Comparison of ENCODE assay signal across 13 cellular contexts in the genomic region with DNA sequence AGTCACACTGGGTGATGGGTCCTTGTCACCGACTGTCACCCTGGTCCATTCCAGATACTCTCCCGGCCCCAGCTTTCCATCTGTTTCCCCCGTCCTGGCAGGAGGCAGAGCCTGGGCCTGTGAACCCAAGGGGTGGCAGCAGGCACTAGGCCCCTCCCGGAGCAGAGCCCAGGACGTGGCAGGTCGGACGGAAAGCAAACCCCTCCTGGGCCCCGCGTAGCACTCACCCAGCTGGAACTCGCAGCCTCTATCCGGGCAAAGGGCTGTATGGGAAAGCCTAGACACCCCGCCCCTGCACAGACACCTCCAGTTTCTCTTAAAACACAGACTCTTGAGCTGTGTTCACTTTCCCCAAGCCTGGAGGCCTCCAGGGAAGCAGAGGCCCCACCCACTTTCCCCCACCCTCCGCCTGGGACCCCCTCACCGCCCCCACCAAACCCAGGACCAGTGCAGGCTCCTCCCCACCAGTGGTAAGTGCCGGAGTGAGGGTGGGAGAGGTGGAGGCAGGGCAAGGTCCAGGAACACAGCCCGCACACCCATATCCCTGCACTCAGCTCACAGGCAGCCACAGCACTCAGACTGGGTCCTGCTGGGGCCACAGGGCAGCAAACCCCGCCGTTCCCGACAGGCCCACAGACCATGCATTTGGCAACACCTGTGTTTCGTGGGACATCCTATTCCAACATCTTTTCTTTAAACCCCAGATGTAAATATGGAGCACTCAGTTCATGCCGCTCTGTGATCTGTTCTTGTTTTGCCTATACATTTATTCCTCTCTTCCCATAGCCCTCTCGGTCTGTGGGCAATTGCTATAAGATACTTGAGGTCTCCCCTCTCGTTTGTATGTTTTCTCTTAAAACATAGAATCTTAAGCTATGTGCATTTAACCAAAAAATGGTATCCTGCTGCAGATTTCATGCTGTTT.
DNase-seq lines count a peak whose midpoint lies in the region; ATAC-seq, FAIRE-seq and TF ChIP-seq lines count a peak whose summit lies in the region.
"Had no signal": no experiment of that assay in that cellular context is flagged by ENCODE, and none has a peak within 500 bp of the region (broad histone marks: within the 10 kb centered on the region; RNA-seq: fewer than 3 reads in every experiment).

No MANE protein-coding gene starts in this region.

- peak overlapping the region; percentile 98 for H3K27ac Mint-ChIP-seq in stimulated activated naive CD8-positive, alpha-beta T cell treated with anti-CD3 and anti-CD28 coated beads, Interleukin-15, Interleukin-2, amounts not matched to agents 100 ng/mL and 50 ng/mL, for 24 hours

- no peak for DNase-seq in activated T-cell treated with anti-CD3 and anti-CD28 coated beads, Interleukin-2, amount 50 U/mL, for 4 hours
- DNase-seq in activated T-cell treated with anti-CD3 and anti-CD28 coated beads for 4 hours (no peak), kidney (peak; percentile 66), head of caudate nucleus (no peak), DMS79 (lab: John Stamatoyannopoulos, UW) (no peak), AG08396 (ENCODE audit: low spot score) (no peak)
- peak; percentile 31 to 43 for DNase-seq in activated CD4-positive, alpha-beta T cell treated with anti-CD3 and anti-CD28 coated beads, Interleukin-2, amount 50 U/mL, for 48 hours
- DNase-seq: EL, MG63, NCI-H446 treated with DMSO at 0.1 percent for 48 hours, RPMI8226 had no signal

- peaks cover 4 to 6% of the 10 kb centered on the region in 2 donors for H3K9me3 ChIP-seq in kidney (ENCODE audit: control insufficient read depth in 1 of 2, low read length in 2 of 2)

- peaks cover 23% of the 10 kb centered on the region for H3K36me3 Mint-ChIP-seq in activated T-cell treated with anti-CD3 and anti-CD28 coated beads, Interleukin-2, amount 50 U/mL, for 4 hours (ENCODE audit: insufficient read depth)
- H3K36me3 Mint-ChIP-seq in stimulated activated naive CD8-positive, alpha-beta T cell treated with anti-CD3 and anti-CD28 coated beads, Interleukin-15, Interleukin-2, amounts not matched to agents 100 ng/mL and 50 ng/mL, for 24 hours (ENCODE audit: low read depth): peaks cover 41% of the 10 kb centered on the region

- peak overlapping the region; percentile 79 for H3K4me3 Mint-ChIP-seq in activated T-cell treated with anti-CD3 and anti-CD28 coated beads, Interleukin-2, amount 50 U/mL, for 4 hours
- peak overlapping the region; percentile 84 for H3K4me3 Mint-ChIP-seq in stimulated activated naive CD8-positive, alpha-beta T cell treated with anti-CD3 and anti-CD28 coated beads, Interleukin-15, Interleukin-2, amounts not matched to agents 100 ng/mL and 50 ng/mL, for 24 hours

- no peaks in the 10 kb centered on the region for H3K4me1 ChIP-seq in kidney (ENCODE audit: control insufficient read depth in 1 of 2, insufficient read depth in 1 of 2, low read depth in 1 of 2, low read length in 2 of 2)

- ATAC-seq in activated T-cell treated with anti-CD3 and anti-CD28 coated beads, Interleukin-2, amount 50 U/mL, for 4 hours: peak; percentile 33 to 47

- peaks cover 53% of the 10 kb centered on the region for H3K4me1 Mint-ChIP-seq in activated T-cell treated with anti-CD3 and anti-CD28 coated beads, Interleukin-2, amount 50 U/mL, for 4 hours (ENCODE audit: low read depth)
- peaks cover 71% of the 10 kb centered on the region for H3K4me1 Mint-ChIP-seq in stimulated activated naive CD8-positive, alpha-beta T cell treated with anti-CD3 and anti-CD28 coated beads, Interleukin-15, Interleukin-2, amounts not matched to agents 100 ng/mL and 50 ng/mL, for 24 hours (ENCODE audit: low read depth)

- H3K9me3 Mint-ChIP-seq in activated T-cell treated with anti-CD3 and anti-CD28 coated beads, Interleukin-2, amount 50 U/mL, for 4 hours: peaks cover 26% of the 10 kb centered on the region
- peaks cover 24% of the 10 kb centered on the region for H3K9me3 Mint-ChIP-seq in stimulated activated naive CD8-positive, alpha-beta T cell treated with anti-CD3 and anti-CD28 coated beads, Interleukin-15, Interleukin-2, amounts not matched to agents 100 ng/mL and 50 ng/mL, for 24 hours

- H3K27ac ChIP-seq in kidney (ENCODE audit: low read depth in 2 of 2, low read length in 2 of 2): peak overlapping the region in 1 of 2 donors; percentile 30
- H3K27ac ChIP-seq: thoracic aorta had no signal

- no peaks in the 10 kb centered on the region for H3K36me3 ChIP-seq in kidney (ENCODE audit: control insufficient read depth in 1 of 2, insufficient read depth in 2 of 2, low read length in 2 of 2)
- H3K36me3 ChIP-seq: MG63, thoracic aorta had no signal

- H3K4me3 ChIP-seq in kidney (ENCODE audit: low read length in 2 of 2): peak overlapping the region in 1 of 2 donors; percentile 39
- H3K4me3 ChIP-seq: MG63, thoracic aorta had no signal

- no peak for FAIRE-seq in kidney (lab: Jason Lieb, UNC)

- H3K9ac ChIP-seq in kidney (ENCODE audit: low read length in 2 of 2): no peak overlapping the region

- TF ChIP-seq CTCF in kidney (IDR thresholded peaks at IDR 0.05; ENCODE audit: borderline replicate concordance, extremely low read depth, insufficient read depth): no peak

- intact Hi-C loops in kidney (cut with DNase I): no loop called here
- intact Hi-C loops in head of caudate nucleus (cut with DNase I): no loop called here

- no peaks in the 10 kb centered on the region for H3K27me3 Mint-ChIP-seq in activated T-cell treated with anti-CD3 and anti-CD28 coated beads, Interleukin-2, amount 50 U/mL, for 4 hours (ENCODE audit: low read depth)
- no peaks in the 10 kb centered on the region for H3K27me3 Mint-ChIP-seq in stimulated activated naive CD8-positive, alpha-beta T cell treated with anti-CD3 and anti-CD28 coated beads, Interleukin-15, Interleukin-2, amounts not matched to agents 100 ng/mL and 50 ng/mL, for 24 hours

Comparison
In these comparisons a context has a peak if more than half of its experiments do, and no peak if none do; other contexts are left out.
1. DNase-seq: peak in activated CD4-positive, alpha-beta T cell treated with anti-CD3 and anti-CD28 coated beads, Interleukin-2, amount 50 U/mL, for 48 hours (2 of 2) and kidney (single experiment); none in activated T-cell treated with anti-CD3 and anti-CD28 coated beads, Interleukin-2, amount 50 U/mL, for 4 hours (single experiment), activated T-cell treated with anti-CD3 and anti-CD28 coated beads for 4 hours (single experiment), head of caudate nucleus (0 of 42), DMS79 (single experiment) and AG08396 (single experiment).